Comparison of ENCODE assay signal across 21 cellular contexts in the genomic region with DNA sequence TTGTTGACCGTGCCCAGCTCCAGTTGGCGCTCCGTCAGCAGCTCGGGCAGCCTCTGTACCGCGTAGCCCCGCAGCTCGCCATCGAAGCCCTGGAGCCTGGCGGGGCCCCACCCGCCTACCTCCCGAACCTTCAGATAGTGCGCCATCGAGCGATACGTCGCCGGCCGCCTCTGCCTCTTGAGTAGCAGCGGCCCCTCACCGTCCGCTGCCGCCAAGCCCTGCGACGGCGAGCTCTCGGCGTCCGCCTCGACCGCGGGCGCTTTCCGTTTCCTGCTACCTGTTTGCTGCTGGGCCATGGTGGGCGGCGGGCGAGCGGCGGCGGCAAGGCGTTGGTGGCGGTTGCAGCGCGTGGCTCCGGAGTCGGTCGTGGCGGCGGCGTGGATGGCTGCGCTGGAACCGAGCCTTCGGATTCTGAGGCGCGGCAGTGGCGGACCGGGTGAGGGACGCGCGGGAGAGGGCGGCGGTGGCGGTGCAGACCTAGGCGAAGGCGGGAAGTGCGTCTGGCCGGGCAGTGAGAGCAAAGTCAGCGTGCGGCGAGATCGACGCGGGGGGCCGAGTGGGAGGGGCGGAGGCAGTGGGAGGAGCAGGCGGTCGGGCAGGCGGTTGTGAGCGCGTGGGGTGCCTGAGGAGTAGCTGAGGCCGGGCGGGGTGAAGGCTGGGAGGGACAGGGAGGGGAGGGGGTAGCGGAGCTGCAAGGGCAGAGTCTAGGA. TPM values are rescaled to one million over a fixed set of nuclear protein-coding genes. Genes with fewer than 3 reads are reported as not detected.
A peak's percentile ranks its signal among the peaks of the same experiment; 100 is the strongest.
DNase-seq lines count a peak whose midpoint lies in the region; ATAC-seq and TF ChIP-seq lines count a peak whose summit lies in the region.
"Had no signal": no experiment of that assay in that cellular context is flagged by ENCODE, and none has a peak within 500 bp of the region (broad histone marks: within the 10 kb centered on the region; RNA-seq: fewer than 3 reads in every experiment).

DCAF12L1 (minus strand) TSS at position 502 of the 710 bp plus-strand sequence; CDS start at position 296, 206 bp downstream.

- H3K79me1 ChIP-seq in neuronal stem cell (ENCODE audit: low read depth, low read length), result peaks cover 2% of the 10 kb centered on the region

- peaks cover 15% of the 10 kb centered on the region for H3K4me1 Mint-ChIP-seq in WTC11
- H3K4me1 Mint-ChIP-seq: CD8-positive, alpha-beta memory T cell had no signal

- DNase-seq in DMS53 (lab: John Stamatoyannopoulos, UW) (peak; percentile 74), WTC11 (ENCODE audit: low spot score) (peak; percentile 43), neuronal stem cell (ENCODE audit: low spot score) (peak; percentile 0), ureter (ENCODE audit: low spot score) (no peak), vagina (ENCODE audit: extremely low spot score in 2 of 2) (no peak)
- DNase-seq: activated CD4-positive, alpha-beta T cell treated with anti-CD3 and anti-CD28 coated beads, Interleukin-2, amount 50 U/mL, for 48 hours; CD8-positive, alpha-beta memory T cell; dermis blood vessel endothelial cell; HFFc6; Karpas-422; NCI-H146; NCI-H446 treated with DMSO at 0.1 percent for 48 hours; OCI-M1 had no signal

- H3K4me3 ChIP-seq in iPS-18a (ENCODE audit: low read length) (peak within 1 kb of the TSS; percentile 50), neuronal stem cell (ENCODE audit: low read length in 2 of 2) (peak within 1 kb of the TSS in 1 of 2 donors; percentile 75), vagina (no peak within 1 kb of the TSS)
- H3K4me3 ChIP-seq: prostate gland, SK-N-MC had no signal

- no peak within 1 kb of the TSS for H2AFZ ChIP-seq in neuronal stem cell (ENCODE audit: low read length)

- H2AK5ac ChIP-seq in neuronal stem cell (ENCODE audit: low read depth, low read length), result no peak within 1 kb of the TSS

- H3K9me3 Mint-ChIP-seq in WTC11, result no peaks in the 10 kb centered on the region
- H3K9me3 Mint-ChIP-seq: activated T-helper 2 cell treated with anti-CD3 and anti-CD28 coated beads, Interferon-gamma antibody, Interleukin-2, Interleukin-4, amounts not matched to agents 10 μg/mL and 5 μg/mL and 100 μg/mL, durations not matched to agents 14 hours and 24 hours and 36 hours had no signal

- peak within 1 kb of the TSS; percentile 87 for H3K18ac ChIP-seq in neuronal stem cell (ENCODE audit: low read length)

- H2BK15ac ChIP-seq in neuronal stem cell (ENCODE audit: low read length), result no peak within 1 kb of the TSS

- H3K36me3 Mint-ChIP-seq in WTC11, result no peaks in the 10 kb centered on the region
- H3K36me3 Mint-ChIP-seq: CD8-positive, alpha-beta memory T cell had no signal

- H3K4ac ChIP-seq in neuronal stem cell (ENCODE audit: low read length), result no peak within 1 kb of the TSS

- H3K4me1 ChIP-seq in iPS-18a (ENCODE audit: control insufficient read depth, low read depth, low read length) (no peaks in the 10 kb centered on the region), neuronal stem cell (ENCODE audit: control insufficient read depth in 2 of 2, insufficient read depth in 1 of 2, low read depth in 1 of 2, low read length in 2 of 2) (no peaks in the 10 kb centered on the region), vagina (no peaks in the 10 kb centered on the region)
- H3K4me1 ChIP-seq: prostate gland had no signal

- H2BK120ac ChIP-seq in neuronal stem cell (ENCODE audit: low read depth, low read length), result peak within 1 kb of the TSS; percentile 31

- H2BK5ac ChIP-seq in neuronal stem cell (ENCODE audit: low read length), result no peak within 1 kb of the TSS

- peak within 1 kb of the TSS; percentile 82 for H3K14ac ChIP-seq in neuronal stem cell (ENCODE audit: low read length)

- TF ChIP-seq CTCF in WTC11 (IDR thresholded peaks at IDR 0.05) (no peak), vagina (IDR thresholded peaks at IDR 0.05) (no peak)

- peak; percentile 71 for ATAC-seq in WTC11
- no peak for ATAC-seq in HG03039 (IDR thresholded peaks at IDR 0.05; ENCODE audit: unreplicated experiment)
- ATAC-seq in HG03442 (IDR thresholded peaks at IDR 0.05; ENCODE audit: unreplicated experiment), result no peak

- no peaks in the 10 kb centered on the region for H3K36me3 ChIP-seq in iPS-18a (ENCODE audit: control insufficient read depth, low read depth, low read length)
- H3K36me3 ChIP-seq in neuronal stem cell (replicated peaks in 1 of 2; ENCODE audit: control insufficient read depth in 2 of 2, insufficient read depth in 2 of 2, low read length in 2 of 2), result no peaks in the 10 kb centered on the region
- H3K36me3 ChIP-seq in vagina, result no peaks in the 10 kb centered on the region
- H3K36me3 ChIP-seq: prostate gland had no signal

- peaks cover 30% of the 10 kb centered on the region for H3K27me3 Mint-ChIP-seq in WTC11 (ENCODE audit: low read depth)

- H4K8ac ChIP-seq in neuronal stem cell (ENCODE audit: low read depth, low read length), result no peak within 1 kb of the TSS

- TF ChIP-seq POLR2A in vagina (IDR thresholded peaks at IDR 0.05), result no peak

- H3K23ac ChIP-seq in neuronal stem cell (ENCODE audit: low read depth, low read length, poor library complexity), result no peak within 1 kb of the TSS

- H3K9ac ChIP-seq in iPS-18a (ENCODE audit: low read length), result no peak within 1 kb of the TSS
- peak within 1 kb of the TSS; percentile 84 for H3K9ac ChIP-seq in neuronal stem cell (ENCODE audit: low read depth, low read length, poor library complexity)

- H3K27me3 ChIP-seq in iPS-18a (ENCODE audit: control insufficient read depth, insufficient read depth, low read length) (peaks cover 18% of the 10 kb centered on the region), neuronal stem cell (ENCODE audit: control insufficient read depth in 3 of 3, insufficient read depth in 3 of 3, low read depth in 1 of 3, low read length in 3 of 3) (peaks cover 0 to 2% (median 0%) of the 10 kb centered on the region in 3 experiments), vagina (no peaks in the 10 kb centered on the region)

- H3K4me3 Mint-ChIP-seq in WTC11, result peak within 1 kb of the TSS; percentile 54
- H3K4me3 Mint-ChIP-seq: CD8-positive, alpha-beta memory T cell; HFFc6 had no signal

- H3K9me3 ChIP-seq in iPS-18a (ENCODE audit: control insufficient read depth, low read depth, low read length) (peaks cover 9% of the 10 kb centered on the region), neuronal stem cell (replicated peaks in 1 of 2; ENCODE audit: control insufficient read depth in 2 of 2, insufficient read depth in 1 of 2, low read depth in 1 of 2, low read length in 2 of 2) (no peaks in the 10 kb centered on the region), vagina (no peaks in the 10 kb centered on the region)
- H3K9me3 ChIP-seq: prostate gland had no signal

- POLR2A ChIA-PET in WTC11 (lab: Charles Lee), result no interaction called here

- intact Hi-C loops in vagina (cut with DNase I), result no loop called here

- peak within 1 kb of the TSS; percentile 73 for H2BK12ac ChIP-seq in neuronal stem cell (ENCODE audit: low read length)

- H3K4me2 ChIP-seq in neuronal stem cell (ENCODE audit: insufficient read depth, low read length, poor library complexity, severe bottlenecking), result peak within 1 kb of the TSS; percentile 40

- H4K91ac ChIP-seq in neuronal stem cell (ENCODE audit: low read depth, low read length, poor library complexity), result no peak within 1 kb of the TSS

- H3K27ac ChIP-seq in iPS-18a (ENCODE audit: low read length) (no peak within 1 kb of the TSS), neuronal stem cell (replicated peaks; ENCODE audit: low read length) (no peak within 1 kb of the TSS), vagina (no peak within 1 kb of the TSS)
- H3K27ac ChIP-seq: prostate gland, SK-N-MC had no signal

- CTCF ChIA-PET in WTC11 (lab: Charles Lee), result no interaction called here

- H3K27ac Mint-ChIP-seq in WTC11, result no peak within 1 kb of the TSS
- H3K27ac Mint-ChIP-seq: activated T-helper 2 cell treated with anti-CD3 and anti-CD28 coated beads, Interferon-gamma antibody, Interleukin-2, Interleukin-4, amounts not matched to agents 10 μg/mL and 5 μg/mL and 100 μg/mL, durations not matched to agents 14 hours and 24 hours and 36 hours; CD8-positive, alpha-beta memory T cell; HFFc6 had no signal

- no CpG with 5 or more reads among the region's 83 CpGs for WGBS in neuronal stem cell (ENCODE audit: extremely low coverage in 2 of 2, insufficient read length in 2 of 2, insufficient replicate concordance in 1 of 2), 2 donors

TF ChIP-seq in WTC11, 78 proteins besides CTCF, POLR2A, EP300 and RAD21 (continues in another document):
- TF ChIP-seq E2F5 (CRISPR knock-in tag; IDR thresholded peaks at IDR 0.05), result no peak
- no peak for TF ChIP-seq JAZF1 (CRISPR knock-in tag; IDR thresholded peaks at IDR 0.05)
- TF ChIP-seq ZNF121 (CRISPR knock-in tag; IDR thresholded peaks at IDR 0.05), result no peak
- no peak for TF ChIP-seq CBFB (CRISPR knock-in tag; IDR thresholded peaks at IDR 0.05; ENCODE audit: low read depth)
- no peak for TF ChIP-seq IRF2 (CRISPR knock-in tag; IDR thresholded peaks at IDR 0.05; ENCODE audit: borderline replicate concordance, low read depth)
- TF ChIP-seq SMAD4 (CRISPR knock-in tag; IDR thresholded peaks at IDR 0.05), result no peak
- TF ChIP-seq, protein P1, sequence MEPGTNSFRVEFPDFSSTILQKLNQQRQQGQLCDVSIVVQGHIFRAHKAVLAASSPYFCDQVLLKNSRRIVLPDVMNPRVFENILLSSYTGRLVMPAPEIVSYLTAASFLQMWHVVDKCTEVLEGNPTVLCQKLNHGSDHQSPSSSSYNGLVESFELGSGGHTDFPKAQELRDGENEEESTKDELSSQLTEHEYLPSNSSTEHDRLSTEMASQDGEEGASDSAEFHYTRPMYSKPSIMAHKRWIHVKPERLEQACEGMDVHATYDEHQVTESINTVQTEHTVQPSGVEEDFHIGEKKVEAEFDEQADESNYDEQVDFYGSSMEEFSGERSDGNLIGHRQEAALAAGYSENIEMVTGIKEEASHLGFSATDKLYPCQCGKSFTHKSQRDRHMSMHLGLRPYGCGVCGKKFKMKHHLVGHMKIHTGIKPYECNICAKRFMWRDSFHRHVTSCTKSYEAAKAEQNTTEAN (CRISPR knock-in tag; IDR thresholded peaks at IDR 0.05), result no peak

RNA-seq across cellular contexts. Expression of gene DCAF12L1, which starts in this region (rescaled TPM):
- total RNA-seq in WTC11 (2021) (1.2 to 1.9 TPM (median 1.6 TPM) in 3 replicates), ureter (0.10 TPM), vagina (not detected)
- polyA plus RNA-seq in neuronal stem cell (2013, experiment 1 of 2), result 0.52 TPM
- 0.48 TPM for polyA plus RNA-seq in neuronal stem cell (2013, experiment 2 of 2)
- total RNA-seq: activated T-helper 2 cell treated with anti-CD3 and anti-CD28 coated beads, Interferon-gamma antibody, Interleukin-2, Interleukin-4, amounts not matched to agents 10 μg/mL and 5 μg/mL and 100 μg/mL, durations not matched to agents 14 hours and 24 hours and 36 hours; CD8-positive, alpha-beta memory T cell; G401; HFFc6 had no signal
- polyA plus RNA-seq: AG04450; CD8-positive, alpha-beta memory T cell had no signal

Comparison
In these comparisons a context has a peak if more than half of its experiments do, and no peak if none do; other contexts are left out.
1. DNase-seq: peak in DMS53 (single experiment), WTC11 (single experiment) and neuronal stem cell (single experiment); none in ureter (single experiment) and vagina (0 of 2).